Comparison of ENCODE assay signal across 12 cellular contexts in the genomic region with DNA sequence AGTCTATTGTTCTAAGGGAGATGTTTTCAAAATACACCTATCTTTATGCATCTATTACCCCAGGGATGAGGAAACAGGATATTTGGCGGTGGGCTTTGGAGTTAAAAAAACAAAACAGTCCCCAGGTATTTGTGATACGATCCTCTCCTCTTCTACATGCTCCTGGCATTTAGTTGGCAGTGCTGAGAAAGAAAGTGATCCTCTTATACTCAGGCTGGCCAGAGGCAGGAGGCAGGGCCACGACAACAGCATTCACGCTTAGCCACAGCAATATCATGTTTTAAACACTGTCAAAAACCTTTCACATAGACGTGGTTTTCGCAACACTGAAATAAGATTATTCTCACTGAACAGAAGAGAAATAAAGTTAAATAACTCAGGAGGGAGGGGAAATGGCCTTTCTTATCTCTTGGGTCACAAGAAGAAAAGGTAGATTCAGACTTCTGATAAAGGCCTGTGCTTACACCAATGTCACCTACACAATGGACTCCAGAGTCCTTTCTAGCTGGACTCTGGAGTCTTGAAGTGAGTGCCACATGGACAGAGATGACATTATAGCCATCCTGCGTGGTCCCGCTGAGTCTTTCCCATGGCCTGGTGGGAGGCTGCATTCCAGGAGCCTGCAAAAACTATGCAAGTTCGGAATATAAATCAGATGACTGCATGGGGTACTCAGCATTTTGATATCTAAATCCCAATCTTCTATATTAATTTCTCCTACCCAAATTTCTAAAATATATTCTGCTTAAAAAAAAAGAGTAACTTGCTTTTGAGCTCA.
DNase-seq lines count a peak whose midpoint lies in the region; ATAC-seq and TF ChIP-seq lines count a peak whose summit lies in the region.
"Had no signal": no experiment of that assay in that cellular context is flagged by ENCODE, and none has a peak within 500 bp of the region (broad histone marks: within the 10 kb centered on the region; RNA-seq: fewer than 3 reads in every experiment).

No MANE protein-coding gene starts in this region.

- H3K9me3 ChIP-seq in thyroid gland: no peaks in the 10 kb centered on the region
- H3K9me3 ChIP-seq: pancreas had no signal

- no peaks in the 10 kb centered on the region for H3K36me3 ChIP-seq in thyroid gland
- H3K36me3 ChIP-seq: pancreas had no signal

- no peaks in the 10 kb centered on the region for H3K27me3 ChIP-seq in thyroid gland
- H3K27me3 ChIP-seq: BLaER1 treated with 17β-estradiol and CSF1 and Interleukin-3, amounts not matched to agents 10 nM and 100 nM; pancreas had no signal

- H3K36me3 Mint-ChIP-seq in activated naive CD4-positive, alpha-beta T cell treated with anti-CD3 and anti-CD28 coated beads, Interleukin-2, amount 50 U/mL, for 72 hours: peaks cover 0 to 6% of the 10 kb centered on the region in 2 donors
- H3K36me3 Mint-ChIP-seq in activated B cell treated with CpG ODN at 0.5 μM for 24 hours (ENCODE audit: low read depth) (peaks cover 10% of the 10 kb centered on the region), immature natural killer cell (peaks cover 0 to 6% (median 4%) of the 10 kb centered on the region in 3 donors)

- peak overlapping the region; percentile 23 to 50 for H3K27ac Mint-ChIP-seq in activated naive CD4-positive, alpha-beta T cell treated with anti-CD3 and anti-CD28 coated beads, Interleukin-2, amount 50 U/mL, for 72 hours
- peak overlapping the region; percentile 51 for H3K27ac Mint-ChIP-seq in activated B cell treated with CpG ODN at 0.5 μM for 24 hours
- H3K27ac Mint-ChIP-seq in immature natural killer cell: peak overlapping the region; percentile 94 to 100 (median 96)

- 70 to 73% methylated on average over 9 of the region's 9 CpGs for WGBS in thyroid gland, 2 donors

- no peaks in the 10 kb centered on the region for H3K9me3 Mint-ChIP-seq in activated naive CD4-positive, alpha-beta T cell treated with anti-CD3 and anti-CD28 coated beads, Interleukin-2, amount 50 U/mL, for 72 hours
- H3K9me3 Mint-ChIP-seq in activated B cell treated with CpG ODN at 0.5 μM for 24 hours (no peaks in the 10 kb centered on the region), immature natural killer cell (no peaks in the 10 kb centered on the region)
- H3K9me3 Mint-ChIP-seq: T-helper 1 cell treated with Interleukin-12 subunit alpha and Interleukin-12 subunit beta and Interleukin-4 antibody, amounts not matched to agents 30 μg/mL and 1 μg/mL, for 36 hours had no signal

- DNase-seq in activated naive CD4-positive, alpha-beta T cell treated with anti-CD3 and anti-CD28 coated beads, Interleukin-2, amount 50 U/mL, for 72 hours (ENCODE audit: low spot score in 2 of 2): no peak
- DNase-seq in activated naive CD4-positive, alpha-beta T cell (lab: John Stamatoyannopoulos, UW): no peak
- DNase-seq in activated B cell treated with CpG ODN at 0.5 μM for 24 hours: no peak
- DNase-seq in immature natural killer cell: peak in 2 of 3 donors; percentile 41 to 46
- no peak for DNase-seq in thyroid gland
- DNase-seq in H4 (ENCODE audit: low spot score): no peak
- no peak for DNase-seq in amygdala (lab: John Stamatoyannopoulos, UW)
- DNase-seq: NCI-H524 treated with DMSO at 0.1 percent for 48 hours, pancreas had no signal

- peak overlapping the region in 2 of 3 donors; percentile 44 to 70 for H3K27ac ChIP-seq in thyroid gland
- H3K27ac ChIP-seq: BLaER1 treated with 17β-estradiol and CSF1 and Interleukin-3, amounts not matched to agents 10 nM and 100 nM; pancreas had no signal

- no peak for TF ChIP-seq CTCF in activated B cell treated with CpG ODN at 0.5 μM for 24 hours (IDR thresholded peaks at IDR 0.05)
- no peak for TF ChIP-seq CTCF in thyroid gland (IDR thresholded peaks at IDR 0.05)

- no peak for TF ChIP-seq POLR2A in thyroid gland (IDR thresholded peaks at IDR 0.05)

- intact Hi-C loops in activated B cell treated with CpG ODN at 0.5 μM for 24 hours (cut with micrococcal nuclease) (no loop called here), thyroid gland (cut with DNase I) (no loop called here)

- H3K4me3 Mint-ChIP-seq in activated B cell treated with CpG ODN at 0.5 μM for 24 hours: no peak overlapping the region
- peak overlapping the region; percentile 65 to 78 (median 73) for H3K4me3 Mint-ChIP-seq in immature natural killer cell
- H3K4me3 Mint-ChIP-seq: T-helper 1 cell treated with Interleukin-12 subunit alpha and Interleukin-12 subunit beta and Interleukin-4 antibody, amounts not matched to agents 30 μg/mL and 1 μg/mL, for 36 hours had no signal

- no peaks in the 10 kb centered on the region for H3K27me3 Mint-ChIP-seq in activated B cell treated with CpG ODN at 0.5 μM for 24 hours
- peaks cover 4 to 15% (median 9%) of the 10 kb centered on the region in 3 donors for H3K27me3 Mint-ChIP-seq in immature natural killer cell (ENCODE audit: low read depth in 3 of 3)

- no peak overlapping the region for H3K4me3 ChIP-seq in thyroid gland (replicated peaks in 1 of 3)
- H3K4me3 ChIP-seq: BLaER1 treated with 17β-estradiol and CSF1 and Interleukin-3, amounts not matched to agents 10 nM and 100 nM; pancreas had no signal

- no peak for ATAC-seq in activated naive CD4-positive, alpha-beta T cell treated with anti-CD3 and anti-CD28 coated beads, Interleukin-2, amount 50 U/mL, for 72 hours
- ATAC-seq in activated B cell treated with CpG ODN at 0.5 μM for 24 hours (ENCODE audit: low read depth) (no peak), GM19328 (IDR thresholded peaks at IDR 0.05; ENCODE audit: unreplicated experiment) (no peak)
- ATAC-seq: pancreas had no signal

- CTCF ChIA-PET in activated B cell treated with CpG ODN at 0.5 μM for 24 hours (lab: Charles Lee): interaction anchor here (0.7 to 1.6 kb wide), 2 partner anchors 21 to 254 kb away, joined by 3 to 6 read pairs; no protein-coding TSS in a partner anchor

- POLR2A ChIA-PET in activated B cell treated with CpG ODN at 0.5 μM for 24 hours (lab: Charles Lee): interaction anchor here (1.2 to 3.2 kb wide), 4 partner anchors 10 to 88 kb away, joined by 3 to 9 read pairs (median 5); a partner anchor contains a TSS

- peaks cover 93% of the 10 kb centered on the region for H3K4me1 Mint-ChIP-seq in activated B cell treated with CpG ODN at 0.5 μM for 24 hours
- peaks cover 97 to 100% of the 10 kb centered on the region in 2 donors for H3K4me1 Mint-ChIP-seq in immature natural killer cell

- H3K4me1 ChIP-seq in thyroid gland: peaks cover 25 to 44% of the 10 kb centered on the region in 2 donors

Comparison
In these comparisons a context has a peak if more than half of its experiments do, and no peak if none do; other contexts are left out.
1. DNase-seq: peak in immature natural killer cell (2 of 3); none in activated naive CD4-positive, alpha-beta T cell treated with anti-CD3 and anti-CD28 coated beads, Interleukin-2, amount 50 U/mL, for 72 hours (0 of 2), activated naive CD4-positive, alpha-beta T cell (0 of 4), activated B cell treated with CpG ODN at 0.5 μM for 24 hours (single experiment), thyroid gland (0 of 2), H4 (single experiment) and amygdala (0 of 56).
2. H3K27ac Mint-ChIP-seq: peak in every context shown above with its lines; median percentile 96 in immature natural killer cell; 51 in activated B cell treated with CpG ODN at 0.5 μM for 24 hours; 36 in activated naive CD4-positive, alpha-beta T cell treated with anti-CD3 and anti-CD28 coated beads, Interleukin-2, amount 50 U/mL, for 72 hours.